9 cellular contexts compared by ENCODE assay signal in genomic region chr11:65390099-65390941, GRCh38. TPM values are rescaled to one million over a fixed set of nuclear protein-coding genes. Genes with fewer than 3 reads are reported as not detected.
A peak's percentile ranks its signal among the peaks of the same experiment; 100 is the strongest.
DNase-seq lines count a peak whose midpoint lies in the region; ATAC-seq and TF ChIP-seq lines count a peak whose summit lies in the region.
"Had no signal": no experiment of that assay in that cellular context is flagged by ENCODE, and none has a peak within 500 bp of the region (broad histone marks: within the 10 kb centered on the region; RNA-seq: fewer than 3 reads in every experiment).

No MANE protein-coding gene starts in this region.

- peak overlapping the region; percentile 83 for H3K27ac ChIP-seq in smooth muscle cell (ENCODE audit: low read depth)

- peaks cover 31% of the 10 kb centered on the region for H3K4me1 ChIP-seq in smooth muscle cell (ENCODE audit: low read depth)

- H3K4me3 ChIP-seq in fibroblast of villous mesenchyme (ENCODE audit: low read depth, low read length) (peak overlapping the region; percentile 1), smooth muscle cell (peak overlapping the region; percentile 26), lower leg skin (ENCODE audit: low read depth, poor library complexity, severe bottlenecking) (no peak overlapping the region)

- H3K4me1 Mint-ChIP-seq in activated B cell treated with CpG ODN at 0.5 μM for 24 hours, result peaks cover 62% of the 10 kb centered on the region

- peaks cover 22% of the 10 kb centered on the region for H3F3A ChIP-seq in smooth muscle cell (ENCODE audit: low read depth)

- peaks cover 48% of the 10 kb centered on the region for H4K20me1 ChIP-seq in smooth muscle cell (ENCODE audit: low read depth)

- H3K4me2 ChIP-seq in smooth muscle cell, result peak overlapping the region; percentile 83

- POLR2A ChIA-PET in activated B cell treated with CpG ODN at 0.5 μM for 24 hours (lab: Charles Lee), result interaction anchor here (0.8 to 18.2 kb wide), 7 partner anchors 10 to 108 kb away, joined by 3 to 457 read pairs (median 5); partner anchors contain the start of genes MALAT1 and NEAT1

- no peaks in the 10 kb centered on the region for H3K9me3 Mint-ChIP-seq in activated B cell treated with CpG ODN at 0.5 μM for 24 hours

- CTCF ChIA-PET in activated B cell treated with CpG ODN at 0.5 μM for 24 hours (lab: Charles Lee), result interaction anchor here (1.0 kb wide), 1 partner anchor 377 kb away, joined by 3 read pairs; the partner anchor contains the start of gene ARL2

- H3K9ac ChIP-seq in smooth muscle cell (ENCODE audit: low read depth), result peak overlapping the region; percentile 54

- H3K79me2 ChIP-seq in smooth muscle cell (ENCODE audit: low read depth), result peaks cover 70% of the 10 kb centered on the region

- intact Hi-C loops in activated B cell treated with CpG ODN at 0.5 μM for 24 hours (cut with micrococcal nuclease) (no loop called here), lower leg skin (cut with DNase I; ENCODE audit: low total_unique reads) (no loop called here)

- TF ChIP-seq POLR2A in lower leg skin (IDR thresholded peaks at IDR 0.05), result no peak

- peaks cover 57% of the 10 kb centered on the region for H3K36me3 Mint-ChIP-seq in activated B cell treated with CpG ODN at 0.5 μM for 24 hours (ENCODE audit: low read depth)

- TF ChIP-seq CTCF in GM20000 (IDR thresholded peaks at IDR 0.05; ENCODE audit: extremely low read depth, missing control alignments) (no peak), activated B cell treated with CpG ODN at 0.5 μM for 24 hours (IDR thresholded peaks at IDR 0.05) (no peak), fibroblast of villous mesenchyme (IDR thresholded peaks at IDR 0.05; ENCODE audit: insufficient read depth, low read depth, low read length) (no peak), smooth muscle cell (IDR thresholded peaks at IDR 0.05; ENCODE audit: borderline replicate concordance, insufficient read depth, poor library complexity, severe bottlenecking) (no peak), lower leg skin (IDR thresholded peaks at IDR 0.05) (no peak)

- DNase-seq in GM20000 (ENCODE audit: low spot score) (peak; percentile 17), activated B cell treated with CpG ODN at 0.5 μM for 24 hours (no peak), fibroblast of villous mesenchyme (ENCODE audit: low read depth) (no peak), smooth muscle cell (lab: John Stamatoyannopoulos, UW; ENCODE audit: unreplicated experiment) (no peak), OCI-M1 (lab: John Stamatoyannopoulos, UW) (no peak), lower leg skin (ENCODE audit: low spot score in 2 of 2) (no peak), superior temporal gyrus (ENCODE audit: extremely low spot score) (no peak)
- DNase-seq: activated naive CD4-positive, alpha-beta T cell treated with Interleukin-2 at 50 U/mL for 16 hours had no signal

- H3K36me3 ChIP-seq in smooth muscle cell (ENCODE audit: low read depth), result no peaks in the 10 kb centered on the region

- no peaks in the 10 kb centered on the region for H3K9me3 ChIP-seq in smooth muscle cell (replicated peaks; ENCODE audit: low read depth)

- no peaks in the 10 kb centered on the region for H3K27me3 Mint-ChIP-seq in activated B cell treated with CpG ODN at 0.5 μM for 24 hours

- no peak overlapping the region for H3K27ac Mint-ChIP-seq in activated B cell treated with CpG ODN at 0.5 μM for 24 hours

- WGBS in smooth muscle cell (ENCODE audit: low lambda C conversion rate), result 36% methylated on average over 19 of the region's 21 CpGs
- 34 to 40% methylated on average over 21 of the region's 21 CpGs for WGBS in lower leg skin, 2 donors

- H3K4me3 Mint-ChIP-seq in activated B cell treated with CpG ODN at 0.5 μM for 24 hours, result peak overlapping the region; percentile 35

- H2AFZ ChIP-seq in smooth muscle cell (ENCODE audit: low read depth), result no peak overlapping the region

- no peaks in the 10 kb centered on the region for H3K27me3 ChIP-seq in smooth muscle cell (ENCODE audit: low read depth)

- ATAC-seq in activated B cell treated with CpG ODN at 0.5 μM for 24 hours (ENCODE audit: low read depth), result no peak
- ATAC-seq in GM18858 (IDR thresholded peaks at IDR 0.05; ENCODE audit: unreplicated experiment), result no peak

RNA-seq across cellular contexts. Expression of gene FRMD8, which starts 3.9 kb away (rescaled TPM):
- total RNA-seq in activated B cell treated with CpG ODN at 0.5 μM for 24 hours (68.6 and 70.6 TPM in 2 replicates), fibroblast of villous mesenchyme (44.5 and 60.6 TPM in 2 replicates), smooth muscle cell (16.7 and 19.1 TPM in 2 replicates), lower leg skin (100 to 1,000 TPM in 2 of 4 donors, 10 to 100 TPM in 2; 81.8 to 135 (median 112) TPM)
- 37.8 and 40.8 TPM in 2 replicates for polyA plus RNA-seq in smooth muscle cell

RNA-seq across cellular contexts. Expression of gene SLC25A45, which starts 7.9 kb away (rescaled TPM):
- total RNA-seq in activated B cell treated with CpG ODN at 0.5 μM for 24 hours (11.4 and 12.3 TPM in 2 replicates), fibroblast of villous mesenchyme (1.7 and 2.9 TPM in 2 replicates), smooth muscle cell (0.81 and 2.2 TPM in 2 replicates), lower leg skin (1 to 10 TPM; 1.8 to 8.0 (median 5.3) TPM)
- 3.4 and 7.7 TPM in 2 replicates for polyA plus RNA-seq in smooth muscle cell

RNA-seq across cellular contexts. Expression of gene NEAT1, which starts 32.3 kb away (rescaled TPM):
- total RNA-seq in activated B cell treated with CpG ODN at 0.5 μM for 24 hours (578 and 699 TPM in 2 replicates), fibroblast of villous mesenchyme (413 and 487 TPM in 2 replicates), smooth muscle cell (142 and 155 TPM in 2 replicates), lower leg skin (100 to 1,000 TPM; 147 to 645 (median 301) TPM)
- 14.9 and 84.6 TPM in 2 replicates for polyA plus RNA-seq in smooth muscle cell

RNA-seq across cellular contexts. Expression of gene TIGD3, which starts 35.8 kb away (rescaled TPM):
- total RNA-seq in activated B cell treated with CpG ODN at 0.5 μM for 24 hours (1.4 and 1.6 TPM in 2 replicates), fibroblast of villous mesenchyme (under 0.01 TPM in 1 of 2 replicates, not detected in the other), smooth muscle cell (0.49 TPM in 1 of 2 replicates, not detected in the other), lower leg skin (under 1 TPM in 3 of 4 donors, not detected in 1; 0.19 to 0.26 (median 0.20) TPM)
- not detected in 2 replicates for polyA plus RNA-seq in smooth muscle cell

RNA-seq across cellular contexts. Expression of gene DPF2, which starts 56.7 kb away (rescaled TPM):
- 88.3 and 89.6 TPM in 2 replicates for total RNA-seq in activated B cell treated with CpG ODN at 0.5 μM for 24 hours
- total RNA-seq in fibroblast of villous mesenchyme, result 47.0 and 60.9 TPM in 2 replicates
- 40.1 and 40.5 TPM in 2 replicates for total RNA-seq in smooth muscle cell
- 69.4 and 82.1 TPM in 2 replicates for polyA plus RNA-seq in smooth muscle cell
- 10 to 100 TPM; 20.6 to 36.4 (median 26.1) TPM for total RNA-seq in lower leg skin
